Comparison of ENCODE assay signal across 10 cellular contexts in genomic region chr6:136782021-136782770, GRCh38. TPM values are rescaled to one million over a fixed set of nuclear protein-coding genes. Genes with fewer than 3 reads are reported as not detected.
DNase-seq lines count a peak whose midpoint lies in the region; ATAC-seq, FAIRE-seq and TF ChIP-seq lines count a peak whose summit lies in the region.
"Had no signal": no experiment of that assay in that cellular context is flagged by ENCODE, and none has a peak within 500 bp of the region (broad histone marks: within the 10 kb centered on the region; RNA-seq: fewer than 3 reads in every experiment).

No MANE protein-coding gene starts in this region.

- H3K9me3 Mint-ChIP-seq in activated T-helper 1 cell treated with anti-CD3 and anti-CD28 coated beads, Interleukin-12 subunit alpha, Interleukin-12 subunit beta, Interleukin-2, Interleukin-4 antibody, amounts not matched to agents 30 ng/mL and 10 ng/mL and 1 ng/mL, durations not matched to agents 14 hours and 24 hours and 36 hours, result no peaks in the 10 kb centered on the region

- H3K4me1 Mint-ChIP-seq in activated T-helper 1 cell treated with anti-CD3 and anti-CD28 coated beads, Interleukin-12 subunit alpha, Interleukin-12 subunit beta, Interleukin-2, Interleukin-4 antibody, amounts not matched to agents 30 ng/mL and 10 ng/mL and 1 ng/mL, durations not matched to agents 14 hours and 24 hours and 36 hours (ENCODE audit: low read depth), result peaks cover 75% of the 10 kb centered on the region

- DNase-seq in AG20443 (ENCODE audit: low spot score) (peak; percentile 40), HPDE6-E6E7 (ENCODE audit: extremely low spot score) (peak; percentile 77), keratinocyte (ENCODE audit: low read depth, low spot score) (no peak), coronary artery (ENCODE audit: low spot score) (no peak), Karpas-422 (no peak), cortex of kidney (lab: John Stamatoyannopoulos, UW) (no peak)
- no peak for DNase-seq in activated T-helper 1 cell treated with anti-CD3 and anti-CD28 coated beads, Interleukin-12 subunit alpha, Interleukin-12 subunit beta, Interleukin-2, Interleukin-4 antibody, amounts not matched to agents 30 ng/mL and 10 ng/mL and 1 ng/mL, durations not matched to agents 14 hours and 24 hours and 36 hours (ENCODE audit: low spot score)
- DNase-seq: GDM1 had no signal

- H3K27me3 Mint-ChIP-seq in activated T-helper 1 cell treated with anti-CD3 and anti-CD28 coated beads, Interleukin-12 subunit alpha, Interleukin-12 subunit beta, Interleukin-2, Interleukin-4 antibody, amounts not matched to agents 30 ng/mL and 10 ng/mL and 1 ng/mL, durations not matched to agents 14 hours and 24 hours and 36 hours (ENCODE audit: insufficient read depth), result no peaks in the 10 kb centered on the region

- H3K4me3 ChIP-seq in keratinocyte (ENCODE audit: control insufficient read depth in 2 of 3, extremely low read depth in 1 of 3, insufficient read depth in 2 of 3, low read depth in 1 of 3, low read length in 3 of 3) (peak overlapping the region in 2 of 3 experiments; percentile 11 to 31), coronary artery (no peak overlapping the region), Karpas-422 (ENCODE audit: low read length) (no peak overlapping the region)
- H3K4me3 ChIP-seq: cardiac muscle cell had no signal

- H3K4me3 Mint-ChIP-seq in activated T-helper 1 cell treated with anti-CD3 and anti-CD28 coated beads, Interleukin-12 subunit alpha, Interleukin-12 subunit beta, Interleukin-2, Interleukin-4 antibody, amounts not matched to agents 30 ng/mL and 10 ng/mL and 1 ng/mL, durations not matched to agents 14 hours and 24 hours and 36 hours, result no peak overlapping the region

- H3K9me1 ChIP-seq in keratinocyte (ENCODE audit: control insufficient read depth, extremely low read depth, insufficient read depth, low read length), result no peaks in the 10 kb centered on the region

- H3K9me3 ChIP-seq in keratinocyte (ENCODE audit: control insufficient read depth, low read depth, low read length) (no peaks in the 10 kb centered on the region), Karpas-422 (ENCODE audit: low read length) (no peaks in the 10 kb centered on the region)

- TF ChIP-seq CTCF in keratinocyte (optimal IDR thresholded peaks at IDR 0.05 in 1 of 3, IDR thresholded peaks at IDR 0.05 in 1 of 3, conservative IDR thresholded peaks at IDR 0.05 in 1 of 3; ENCODE audit: extremely low read depth in 1 of 3, insufficient read depth in 2 of 3, low read length in 3 of 3), result no peak
- TF ChIP-seq CTCF in coronary artery (IDR thresholded peaks at IDR 0.05), result no peak

- no peak overlapping the region for H3K9ac ChIP-seq in keratinocyte (ENCODE audit: control insufficient read depth, extremely low read depth, insufficient read depth, low read length)
- H3K9ac ChIP-seq in Karpas-422 (ENCODE audit: low read length), result no peak overlapping the region

- H3K4me2 ChIP-seq in keratinocyte (ENCODE audit: control insufficient read depth, extremely low read depth, insufficient read depth, low read depth, low read length) (peak overlapping the region; percentile 81), Karpas-422 (ENCODE audit: low read depth, low read length, poor library complexity, severe bottlenecking) (no peak overlapping the region)

- H3K27ac ChIP-seq in keratinocyte (ENCODE audit: control insufficient read depth, insufficient read depth, low read length), result peak overlapping the region; percentile 54
- no peak overlapping the region for H3K27ac ChIP-seq in coronary artery
- H3K27ac ChIP-seq in Karpas-422 (ENCODE audit: low read length), result no peak overlapping the region
- H3K27ac ChIP-seq: cardiac muscle cell had no signal

- dilution Hi-C loops in keratinocyte (cut with MboI; ENCODE audit: extremely low pct_ligation_motif_present, low sequenced_read_pairs), result no loop called here

- intact Hi-C loops in activated T-helper 1 cell treated with anti-CD3 and anti-CD28 coated beads, Interleukin-12 subunit alpha, Interleukin-12 subunit beta, Interleukin-2, Interleukin-4 antibody, amounts not matched to agents 30 ng/mL and 10 ng/mL and 1 ng/mL, durations not matched to agents 14 hours and 24 hours and 36 hours (cut with micrococcal nuclease), result loop anchor here (1.0 to 10.0 kb wide), 2 partner anchors 8 to 1137 kb away; no protein-coding TSS in a partner anchor

- no peaks in the 10 kb centered on the region for H3K9me2 ChIP-seq in Karpas-422 (replicated peaks; ENCODE audit: insufficient read depth, low read length)

- H4K20me1 ChIP-seq in keratinocyte (ENCODE audit: control insufficient read depth, extremely low read depth, insufficient read depth, low read length), result no peaks in the 10 kb centered on the region
- no peaks in the 10 kb centered on the region for H4K20me1 ChIP-seq in Karpas-422 (ENCODE audit: insufficient read depth, low read depth, low read length)

- peak overlapping the region; percentile 75 for H2AFZ ChIP-seq in keratinocyte (ENCODE audit: control insufficient read depth, low read length)
- no peak overlapping the region for H2AFZ ChIP-seq in Karpas-422 (ENCODE audit: low read length)

- no peak for ATAC-seq in HG02623 (IDR thresholded peaks at IDR 0.05; ENCODE audit: unreplicated experiment)

- H3K4me1 ChIP-seq in keratinocyte (ENCODE audit: control insufficient read depth, extremely low read depth, insufficient read depth, low read length) (peaks cover 36% of the 10 kb centered on the region), Karpas-422 (ENCODE audit: low read length) (peaks cover 29% of the 10 kb centered on the region)

- peak overlapping the region; percentile 88 for H3K27ac Mint-ChIP-seq in activated T-helper 1 cell treated with anti-CD3 and anti-CD28 coated beads, Interleukin-12 subunit alpha, Interleukin-12 subunit beta, Interleukin-2, Interleukin-4 antibody, amounts not matched to agents 30 ng/mL and 10 ng/mL and 1 ng/mL, durations not matched to agents 14 hours and 24 hours and 36 hours

- peaks cover 26% of the 10 kb centered on the region for H3K36me3 Mint-ChIP-seq in activated T-helper 1 cell treated with anti-CD3 and anti-CD28 coated beads, Interleukin-12 subunit alpha, Interleukin-12 subunit beta, Interleukin-2, Interleukin-4 antibody, amounts not matched to agents 30 ng/mL and 10 ng/mL and 1 ng/mL, durations not matched to agents 14 hours and 24 hours and 36 hours (ENCODE audit: low read depth)

- peak; percentile 70 for FAIRE-seq in keratinocyte (lab: Jason Lieb, UNC)

- H3K27me3 ChIP-seq in keratinocyte (ENCODE audit: control insufficient read depth, extremely low read depth, insufficient read depth, low read length), result no peaks in the 10 kb centered on the region
- H3K27me3 ChIP-seq in Karpas-422 (ENCODE audit: low read length), result no peaks in the 10 kb centered on the region
- H3K27me3 ChIP-seq: cardiac muscle cell had no signal

- H3K36me3 ChIP-seq in keratinocyte (ENCODE audit: control insufficient read depth in 2 of 2, extremely low read depth in 1 of 2, insufficient read depth in 2 of 2, low read length in 2 of 2) (no peaks in the 10 kb centered on the region), Karpas-422 (ENCODE audit: insufficient read depth, low read length) (no peaks in the 10 kb centered on the region)
- H3K36me3 ChIP-seq: cardiac muscle cell had no signal

- peaks cover 19% of the 10 kb centered on the region for H3K79me2 ChIP-seq in keratinocyte (ENCODE audit: control insufficient read depth, insufficient read depth, low read length)
- H3K79me2 ChIP-seq in Karpas-422 (ENCODE audit: low read length), result no peaks in the 10 kb centered on the region

RNA-seq across cellular contexts. Expression of gene MAP3K5, which starts 10.1 kb away (rescaled TPM):
- total RNA-seq in activated T-helper 1 cell treated with anti-CD3 and anti-CD28 coated beads, Interleukin-12 subunit alpha, Interleukin-12 subunit beta, Interleukin-2, Interleukin-4 antibody, amounts not matched to agents 30 ng/mL and 10 ng/mL and 1 ng/mL, durations not matched to agents 14 hours and 24 hours and 36 hours, result 12.2 and 13.4 TPM in 2 replicates
- polyA plus RNA-seq in keratinocyte, result 2.5 to 3.4 TPM (median 2.5 TPM) in 3 replicates
- 2.5 TPM for polyA plus RNA-seq in keratinocyte (2011; ENCODE audit: low read depth)
- 1.5 and 2.4 TPM in 2 replicates for polyA plus RNA-seq in keratinocyte (2011; cell fraction: cytosol; rRNA removed)
- polyA plus RNA-seq in keratinocyte (2011; cell fraction: nucleus; rRNA removed), result 3.5 TPM in 2 replicates
- 2.4 and 2.9 TPM in 2 replicates for polyA plus RNA-seq in keratinocyte (2012; ENCODE audit: low replicate concordance)
- polyA minus RNA-seq in keratinocyte, result 1.2 to 5.5 TPM (median 2.8 TPM) in 3 replicates
- 2.3 TPM for polyA minus RNA-seq in keratinocyte (2011; cell fraction: cytosol; rRNA and poly(A)+ RNA removed)
- 3.4 and 5.9 TPM in 2 replicates for polyA minus RNA-seq in keratinocyte (2011; cell fraction: nucleus; rRNA and poly(A)+ RNA removed)
- 1.0 and 1.1 TPM in 2 replicates for total RNA-seq in Karpas-422 (2014; rRNA removed; shearing (Covaris generic); ENCODE audit: low replicate concordance)

RNA-seq across cellular contexts. Expression of gene PEX7, which starts 40.2 kb away (rescaled TPM):
- 3.7 and 4.2 TPM in 2 replicates for total RNA-seq in activated T-helper 1 cell treated with anti-CD3 and anti-CD28 coated beads, Interleukin-12 subunit alpha, Interleukin-12 subunit beta, Interleukin-2, Interleukin-4 antibody, amounts not matched to agents 30 ng/mL and 10 ng/mL and 1 ng/mL, durations not matched to agents 14 hours and 24 hours and 36 hours
- 11.5 to 15.6 TPM (median 14.4 TPM) in 3 replicates for polyA plus RNA-seq in keratinocyte
- 11.0 TPM for polyA plus RNA-seq in keratinocyte (2011; ENCODE audit: low read depth)
- 12.4 and 17.3 TPM in 2 replicates for polyA plus RNA-seq in keratinocyte (2011; cell fraction: cytosol; rRNA removed)
- 8.0 and 10.3 TPM in 2 replicates for polyA plus RNA-seq in keratinocyte (2011; cell fraction: nucleus; rRNA removed)
- 7.9 and 10.7 TPM in 2 replicates for polyA plus RNA-seq in keratinocyte (2012; ENCODE audit: low replicate concordance)
- 1.4 to 9.3 TPM (median 8.3 TPM) in 3 replicates for polyA minus RNA-seq in keratinocyte
- 15.5 TPM for polyA minus RNA-seq in keratinocyte (2011; cell fraction: cytosol; rRNA and poly(A)+ RNA removed)
- polyA minus RNA-seq in keratinocyte (2011; cell fraction: nucleus; rRNA and poly(A)+ RNA removed), result 5.0 and 5.8 TPM in 2 replicates
- 13.6 and 18.0 TPM in 2 replicates for total RNA-seq in Karpas-422 (2014; rRNA removed; shearing (Covaris generic); ENCODE audit: low replicate concordance)

Comparison
In these comparisons a context has a peak if more than half of its experiments do, and no peak if none do; other contexts are left out.
1. DNase-seq: peak in AG20443 (single experiment) and HPDE6-E6E7 (single experiment); none in activated T-helper 1 cell treated with anti-CD3 and anti-CD28 coated beads, Interleukin-12 subunit alpha, Interleukin-12 subunit beta, Interleukin-2, Interleukin-4 antibody, amounts not matched to agents 30 ng/mL and 10 ng/mL and 1 ng/mL, durations not matched to agents 14 hours and 24 hours and 36 hours (single experiment), keratinocyte (single experiment), coronary artery (single experiment), Karpas-422 (single experiment) and cortex of kidney (single experiment).
2. H3K4me3 ChIP-seq: peak in keratinocyte (2 of 3); none in coronary artery (single experiment) and Karpas-422 (single experiment).